26 cellular contexts compared by ENCODE assay signal in genomic region chr3:126483321-126483761, GRCh38. TPM values are rescaled to one million over a fixed set of nuclear protein-coding genes. Genes with fewer than 3 reads are reported as not detected.
DNase-seq lines count a peak whose midpoint lies in the region; ATAC-seq, FAIRE-seq and TF ChIP-seq lines count a peak whose summit lies in the region.
"Had no signal": no experiment of that assay in that cellular context is flagged by ENCODE, and none has a peak within 500 bp of the region (broad histone marks: within the 10 kb centered on the region; RNA-seq: fewer than 3 reads in every experiment).

No MANE protein-coding gene starts in this region.

- H3K4me1 ChIP-seq in kidney (ENCODE audit: control insufficient read depth in 1 of 2, insufficient read depth in 1 of 2, low read depth in 1 of 2, low read length in 2 of 2): peaks cover 0 to 5% of the 10 kb centered on the region in 2 donors
- H3K4me1 ChIP-seq in lower lobe of right lung: no peaks in the 10 kb centered on the region
- H3K4me1 ChIP-seq in spleen: peaks cover 9 to 59% (median 36%) of the 10 kb centered on the region in 6 donors
- H3K4me1 ChIP-seq: A549 had no signal

- ATAC-seq in lower lobe of right lung (no peak), HG03442 (IDR thresholded peaks at IDR 0.05; ENCODE audit: unreplicated experiment) (no peak)
- ATAC-seq: A549, GM23338 had no signal

- FAIRE-seq in kidney (lab: Jason Lieb, UNC): no peak
- FAIRE-seq: A549, GM12891, GM18507, H54 had no signal

- H3K9ac ChIP-seq in kidney (ENCODE audit: low read length in 2 of 2): no peak overlapping the region

- no peak overlapping the region for H3K4me3 Mint-ChIP-seq in chondrocyte (ENCODE audit: unreplicated experiment)
- H3K4me3 Mint-ChIP-seq: CD4-positive, alpha-beta memory T cell; GM23338; HFFc6 had no signal

- no peak overlapping the region for H3K27ac ChIP-seq in kidney (ENCODE audit: low read depth in 2 of 2, low read length in 2 of 2)
- H3K27ac ChIP-seq in lower lobe of right lung: no peak overlapping the region
- no peak overlapping the region for H3K27ac ChIP-seq in spleen
- H3K27ac ChIP-seq: A549 had no signal

- intact Hi-C loops in kidney (cut with DNase I): no loop called here
- intact Hi-C loops in lower lobe of right lung (cut with DNase I): no loop called here
- intact Hi-C loops in spleen (cut with DNase I; ENCODE audit: low total_unique reads): no loop called here

- no peaks in the 10 kb centered on the region for H3K27me3 Mint-ChIP-seq in chondrocyte (ENCODE audit: low read depth)
- H3K27me3 Mint-ChIP-seq: CD4-positive, alpha-beta memory T cell had no signal

- H3K36me3 Mint-ChIP-seq in chondrocyte (ENCODE audit: low read depth): no peaks in the 10 kb centered on the region
- H3K36me3 Mint-ChIP-seq: CD4-positive, alpha-beta memory T cell had no signal

- H3K9me3 ChIP-seq in kidney (ENCODE audit: control insufficient read depth in 1 of 2, low read length in 2 of 2) (no peaks in the 10 kb centered on the region), lower lobe of right lung (no peaks in the 10 kb centered on the region), spleen (no peaks in the 10 kb centered on the region)
- H3K9me3 ChIP-seq: A549, HAP-1 had no signal

- WGBS in spleen, 5 donors: 80 to 95% (median 89%) methylated on average over 8 to 14 of the region's 14 CpGs

- DNase-seq in chondrocyte (ENCODE audit: low spot score) (peak; percentile 74), kidney (peak; percentile 67), lower lobe of right lung (peak; percentile 36), spleen (peak; percentile 65), AG08396 (ENCODE audit: low spot score) (no peak)
- DNase-seq in stimulated activated naive CD4-positive, alpha-beta T cell (lab: John Stamatoyannopoulos, UW): no peak
- DNase-seq: 8988T; ACHN; C1 segment of cervical spinal cord; Calu3; CD4-positive, alpha-beta memory T cell; COR-L47; DMS53; DMS79 treated with DMSO at 0.1 percent for 48 hours; GF-D8; HFFc6 had no signal

- TF ChIP-seq POLR2A in spleen (IDR thresholded peaks at IDR 0.05): no peak

- H3K36me3 ChIP-seq in kidney (ENCODE audit: control insufficient read depth in 1 of 2, insufficient read depth in 2 of 2, low read length in 2 of 2): no peaks in the 10 kb centered on the region
- no peaks in the 10 kb centered on the region for H3K36me3 ChIP-seq in lower lobe of right lung
- H3K36me3 ChIP-seq in spleen: no peaks in the 10 kb centered on the region
- H3K36me3 ChIP-seq: HAP-1 had no signal

- H3K9me3 Mint-ChIP-seq in chondrocyte (ENCODE audit: low read depth): no peaks in the 10 kb centered on the region
- H3K9me3 Mint-ChIP-seq: CD4-positive, alpha-beta memory T cell; GM23338; HFFc6 had no signal

- H3K27me3 ChIP-seq in lower lobe of right lung (ENCODE audit: low read depth): no peaks in the 10 kb centered on the region
- no peaks in the 10 kb centered on the region for H3K27me3 ChIP-seq in spleen (replicated peaks in 1 of 7)

- H3K4me3 ChIP-seq in kidney (ENCODE audit: low read length in 2 of 2): no peak overlapping the region
- no peak overlapping the region for H3K4me3 ChIP-seq in lower lobe of right lung
- H3K4me3 ChIP-seq in spleen: no peak overlapping the region
- H3K4me3 ChIP-seq: A549, GM23338, HAP-1 had no signal

- peaks cover 16% of the 10 kb centered on the region for H3K4me1 Mint-ChIP-seq in chondrocyte (ENCODE audit: low read depth)

- no peak for TF ChIP-seq CTCF in chondrocyte (IDR thresholded peaks at IDR 0.05)
- TF ChIP-seq CTCF in kidney (IDR thresholded peaks at IDR 0.05; ENCODE audit: borderline replicate concordance, extremely low read depth, insufficient read depth): no peak
- TF ChIP-seq CTCF in lower lobe of right lung (IDR thresholded peaks at IDR 0.05): no peak
- TF ChIP-seq CTCF in spleen (IDR thresholded peaks at IDR 0.05 in 8 of 11, conservative IDR thresholded peaks at IDR 0.05 in 3 of 11): no peak

- no peak overlapping the region for H3K27ac Mint-ChIP-seq in chondrocyte (ENCODE audit: unreplicated experiment)
- H3K27ac Mint-ChIP-seq: GM23338, HFFc6 had no signal

RNA-seq across cellular contexts. Expression of gene ZXDC, which starts 7.7 kb away (rescaled TPM):
- total RNA-seq in chondrocyte (26.3 to 29.7 TPM (median 26.6 TPM) in 3 replicates), kidney (44.8 TPM), lower lobe of right lung (40.4 TPM), spleen (10 to 100 TPM; 32.4 to 75.3 (median 50.0) TPM)
- polyA plus RNA-seq in kidney (ENCODE audit: insufficient read depth, low read depth, low replicate concordance) (11.4 TPM), spleen (10 to 100 TPM in 2 of 3 donors, 1 to 10 TPM in 1; 7.5 to 14.6 (median 13.2) TPM)

RNA-seq across cellular contexts. Expression of gene UROC1, which starts 34.2 kb away (rescaled TPM):
- 0.15 TPM in 1 of 3 replicates, not detected in the others for total RNA-seq in chondrocyte
- not detected for total RNA-seq in kidney
- polyA plus RNA-seq in kidney (ENCODE audit: insufficient read depth, low read depth, low replicate concordance): not detected
- total RNA-seq in lower lobe of right lung: not detected
- under 1 TPM in 1 of 7 donors, not detected in 6; 0.16 TPM for total RNA-seq in spleen
- polyA plus RNA-seq in spleen: under 1 TPM; 0.02 to 0.03 (median 0.02) TPM
- total RNA-seq: Calu3; CD4-positive, alpha-beta memory T cell; Daoy; G401; GM23338; HFFc6 had no signal
- polyA plus RNA-seq: A549; BJ; CD4-positive, alpha-beta memory T cell; GM23338 had no signal

RNA-seq across cellular contexts. Expression of gene CHST13, which starts 40.6 kb away (rescaled TPM):
- not detected in 3 replicates for total RNA-seq in chondrocyte
- 3.3 TPM for total RNA-seq in kidney
- 7.0 TPM for polyA plus RNA-seq in kidney (ENCODE audit: insufficient read depth, low read depth, low replicate concordance)
- total RNA-seq in lower lobe of right lung: 1.5 TPM
- 10 to 100 TPM in 1 of 7 donors, 1 to 10 TPM in 6; 2.4 to 11.2 (median 5.6) TPM for total RNA-seq in spleen
- polyA plus RNA-seq in spleen: 1 to 10 TPM in 2 of 3 donors, under 1 TPM in 1; 0.26 to 1.8 (median 1.0) TPM
- total RNA-seq: Daoy, HFFc6 had no signal
- polyA plus RNA-seq: BJ; CD4-positive, alpha-beta memory T cell had no signal

Comparison
In these comparisons a context has a peak if more than half of its experiments do, and no peak if none do; other contexts are left out.
1. DNase-seq: peak in chondrocyte (single experiment), kidney (single experiment), lower lobe of right lung (single experiment) and spleen (single experiment); none in stimulated activated naive CD4-positive, alpha-beta T cell (0 of 6) and AG08396 (single experiment).